Comparison of ENCODE assay signal across 9 cellular contexts in the genomic region with DNA sequence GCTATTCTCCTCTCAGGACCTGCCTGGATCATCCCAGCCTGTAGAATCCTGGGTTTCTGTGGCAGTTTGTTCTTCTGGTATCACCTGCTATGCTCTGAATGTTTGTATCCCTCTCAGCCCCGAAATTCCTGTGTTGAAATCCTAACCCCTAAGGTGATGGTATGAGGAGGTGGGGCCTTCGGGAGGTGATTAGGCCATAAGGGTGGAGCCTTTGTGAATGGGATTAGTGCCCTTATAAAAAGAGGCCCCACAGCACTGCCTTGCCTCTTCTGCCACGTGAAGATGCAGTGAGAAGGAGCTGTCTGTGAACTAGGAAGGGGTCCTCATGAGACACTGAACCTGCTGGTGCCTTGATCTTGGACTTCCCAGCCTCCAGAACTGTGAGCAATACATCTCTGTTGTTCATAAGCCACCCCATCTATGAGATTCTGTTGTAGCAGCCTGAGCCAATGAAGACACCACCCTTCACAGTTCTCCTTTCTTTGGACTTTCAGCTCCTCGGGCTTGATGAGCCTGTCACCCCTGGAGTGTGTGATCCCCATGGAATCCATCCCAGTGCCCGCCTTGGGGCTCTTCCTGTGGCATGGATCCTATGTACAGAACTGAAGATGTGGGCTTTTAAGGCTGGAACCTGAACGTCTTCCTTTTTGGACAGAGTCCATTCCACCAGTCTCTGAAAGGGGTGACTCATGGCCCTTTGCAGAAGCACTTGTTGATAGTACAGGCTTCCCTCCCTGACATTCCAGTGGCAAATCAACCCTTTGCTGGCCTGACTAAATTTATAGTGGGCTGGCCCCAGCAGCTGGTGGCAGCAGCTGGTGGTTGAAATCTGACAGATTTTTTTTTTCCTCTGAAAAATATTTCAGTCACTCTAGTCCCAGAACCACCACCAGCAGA.
DNase-seq lines count a peak whose midpoint lies in the region; ATAC-seq and TF ChIP-seq lines count a peak whose summit lies in the region.
"Had no signal": no experiment of that assay in that cellular context is flagged by ENCODE, and none has a peak within 500 bp of the region (broad histone marks: within the 10 kb centered on the region; RNA-seq: fewer than 3 reads in every experiment).

No MANE protein-coding gene starts in this region.

- WGBS in sigmoid colon, 2 donors, result 58 to 65% methylated on average over 6 of the region's 6 CpGs

- peaks cover 0 to 68% (median 61%) of the 10 kb centered on the region in 4 donors for H3K4me1 ChIP-seq in sigmoid colon

- no peaks in the 10 kb centered on the region for H3K9me3 ChIP-seq in sigmoid colon

- intact Hi-C loops in Right ventricle myocardium superior (cut with DNase I), result no loop called here
- intact Hi-C loops in sigmoid colon (cut with DNase I), result no loop called here

- peak in 1 of 4 donors; percentile 76 for TF ChIP-seq EP300 in sigmoid colon (IDR thresholded peaks at IDR 0.05)

- peak; percentile 78 for DNase-seq in GM04504 (ENCODE audit: low read depth)
- peak; percentile 81 for DNase-seq in T1000 (lab: John Stamatoyannopoulos, UW)
- no peak for DNase-seq in Right ventricle myocardium superior
- peak; percentile 83 for DNase-seq in sigmoid colon
- no peak for DNase-seq in stimulated activated CD4-positive, alpha-beta T cell treated with anti-CD3 and anti-CD28 coated beads, Interleukin-2, amount 100 ng/mL, for 24 hours
- no peak for DNase-seq in anterior cingulate cortex (lab: John Stamatoyannopoulos, UW)
- DNase-seq: activated CD4-positive, alpha-beta T cell treated with anti-CD3 and anti-CD28 coated beads for 48 hours had no signal

- TF ChIP-seq POLR2A in sigmoid colon (IDR thresholded peaks at IDR 0.05), result no peak

- ATAC-seq in Right ventricle myocardium superior (ENCODE audit: poor library complexity) (peak; percentile 86), GM21717 (IDR thresholded peaks at IDR 0.05; ENCODE audit: unreplicated experiment) (no peak), GM21737 (IDR thresholded peaks at IDR 0.05; ENCODE audit: unreplicated experiment) (no peak)

- H3K4me3 ChIP-seq in sigmoid colon, result peak overlapping the region in 2 of 4 donors; percentile 34 to 39

- no peaks in the 10 kb centered on the region for H3K27me3 ChIP-seq in sigmoid colon

- H3K27ac ChIP-seq in sigmoid colon, result peak overlapping the region; percentile 81 to 93 (median 86)

- H3K36me3 ChIP-seq in sigmoid colon, result no peaks in the 10 kb centered on the region

- TF ChIP-seq CTCF in sigmoid colon (IDR thresholded peaks at IDR 0.05), result no peak

Comparison
In these comparisons a context has a peak if more than half of its experiments do, and no peak if none do; other contexts are left out.
1. DNase-seq: peak in GM04504 (single experiment), T1000 (single experiment) and sigmoid colon (single experiment); none in Right ventricle myocardium superior (single experiment), stimulated activated CD4-positive, alpha-beta T cell treated with anti-CD3 and anti-CD28 coated beads, Interleukin-2, amount 100 ng/mL, for 24 hours (0 of 2) and anterior cingulate cortex (0 of 58).